In genomic region chr12:7128681-7129593, GRCh38 we compare ENCODE assay signal across 1 cellular context.
TF ChIP-seq lines count a peak whose summit lies in the region.

RBP5 (minus strand) TSS chr12:7128889; CDS start chr12:7128775, 114 bp downstream.

TF ChIP-seq in HepG2, 621 proteins besides CTCF, POLR2A, EP300 and RAD21 (continued from another document and continues in another):
- TF ChIP-seq MZF1 (CRISPR knock-in tag; IDR thresholded peaks at IDR 0.05; ENCODE audit: borderline replicate concordance), result no peak
- TF ChIP-seq DMTF1 (CRISPR knock-in tag; IDR thresholded peaks at IDR 0.05), result no peak
- TF ChIP-seq ZNF709 (CRISPR knock-in tag; IDR thresholded peaks at IDR 0.05), result 0 out of 2 replicates have a peak, but pooled peaks have one; percentile 17
- no peak for TF ChIP-seq HCFC1 (IDR thresholded peaks at IDR 0.05; ENCODE audit: low read depth, low read length)
- TF ChIP-seq ATF7 (IDR thresholded peaks at IDR 0.05), result no peak
- no peak for TF ChIP-seq ATF7 (CRISPR knock-in tag; IDR thresholded peaks at IDR 0.05)
- peak; percentile 34; the same call in 1 of the 2 replicates for TF ChIP-seq ZNF441 (CRISPR knock-in tag; IDR thresholded peaks at IDR 0.05; ENCODE audit: borderline replicate concordance)
- TF ChIP-seq SSRP1 (CRISPR knock-in tag; IDR thresholded peaks at IDR 0.05), result no peak
- no peak for TF ChIP-seq CBX1 (IDR thresholded peaks at IDR 0.05; ENCODE audit: low read depth)
- no peak for TF ChIP-seq ZNF282 (IDR thresholded peaks at IDR 0.05; ENCODE audit: partially characterized antibody)
- no peak for TF ChIP-seq RFXAP (CRISPR knock-in tag; IDR thresholded peaks at IDR 0.05; ENCODE audit: borderline replicate concordance)
- TF ChIP-seq ZMYM3 (CRISPR knock-in tag; IDR thresholded peaks at IDR 0.05), result no peak
- TF ChIP-seq ZFP36L2 (CRISPR knock-in tag; IDR thresholded peaks at IDR 0.05), result no peak
- no peak for TF ChIP-seq REST (IDR thresholded peaks at IDR 0.05; ENCODE audit: borderline replicate concordance in 1 of 2, low read depth in 1 of 2, low read length in 2 of 2)
- TF ChIP-seq CREB3 (CRISPR knock-in tag; IDR thresholded peaks at IDR 0.05), result no peak
- no peak for TF ChIP-seq ZNF512B (CRISPR knock-in tag; IDR thresholded peaks at IDR 0.05; ENCODE audit: borderline replicate concordance)
- no peak for TF ChIP-seq ATF2 (CRISPR knock-in tag; IDR thresholded peaks at IDR 0.05)
- no peak for TF ChIP-seq ZNF574 (CRISPR knock-in tag; IDR thresholded peaks at IDR 0.05)
- TF ChIP-seq MAFG (CRISPR knock-in tag; IDR thresholded peaks at IDR 0.05), result no peak
- no peak for TF ChIP-seq ZNF614 (CRISPR knock-in tag; IDR thresholded peaks at IDR 0.05; ENCODE audit: borderline replicate concordance)
- no peak for TF ChIP-seq ZNF264 (CRISPR knock-in tag; IDR thresholded peaks at IDR 0.05)
- TF ChIP-seq HNF1B (CRISPR knock-in tag; IDR thresholded peaks at IDR 0.05), result no peak
- TF ChIP-seq ZNF780A (CRISPR knock-in tag; IDR thresholded peaks at IDR 0.05), result no peak
- no peak for TF ChIP-seq FOXK1 (CRISPR knock-in tag; IDR thresholded peaks at IDR 0.05; ENCODE audit: borderline replicate concordance, low read depth)
- TF ChIP-seq ATM (IDR thresholded peaks at IDR 0.05; ENCODE audit: borderline replicate concordance), result no peak
- TF ChIP-seq NRL (CRISPR knock-in tag; IDR thresholded peaks at IDR 0.05; ENCODE audit: borderline replicate concordance), result peak; percentile 59; the same call in 1 of the 2 replicates
- peak; percentile 73; the same call in 1 of the 2 replicates for TF ChIP-seq BRD4 (CRISPR knock-in tag; IDR thresholded peaks at IDR 0.05)
- TF ChIP-seq IRF9 (CRISPR knock-in tag; IDR thresholded peaks at IDR 0.05; ENCODE audit: borderline replicate concordance), result no peak
- no peak for TF ChIP-seq PRMT3 (CRISPR knock-in tag; IDR thresholded peaks at IDR 0.05; ENCODE audit: borderline replicate concordance, low read depth)
- TF ChIP-seq HNRNPUL1 (IDR thresholded peaks at IDR 0.05; ENCODE audit: low read depth, low read length), result no peak
- no peak for TF ChIP-seq DZIP1 (CRISPR knock-in tag; IDR thresholded peaks at IDR 0.05)
- TF ChIP-seq ZFP90 (CRISPR knock-in tag; IDR thresholded peaks at IDR 0.05; ENCODE audit: borderline replicate concordance), result 0 out of 2 replicates have a peak, but pooled peaks have one; percentile 40
- TF ChIP-seq TEF (CRISPR knock-in tag; IDR thresholded peaks at IDR 0.05), result no peak
- TF ChIP-seq CENPT (CRISPR knock-in tag; IDR thresholded peaks at IDR 0.05; ENCODE audit: low read depth), result no peak
- TF ChIP-seq DMAP1 (CRISPR knock-in tag; IDR thresholded peaks at IDR 0.05), result no peak
- no peak for TF ChIP-seq ZNF720 (CRISPR knock-in tag; IDR thresholded peaks at IDR 0.05)
- no peak for TF ChIP-seq TRIM24 (CRISPR knock-in tag; IDR thresholded peaks at IDR 0.05)
- TF ChIP-seq ZNF784 (CRISPR knock-in tag; IDR thresholded peaks at IDR 0.05; ENCODE audit: borderline replicate concordance), result no peak
- no peak for TF ChIP-seq SMAD9 (CRISPR knock-in tag; IDR thresholded peaks at IDR 0.05)
